16 cellular contexts compared by ENCODE assay signal in the genomic region with DNA sequence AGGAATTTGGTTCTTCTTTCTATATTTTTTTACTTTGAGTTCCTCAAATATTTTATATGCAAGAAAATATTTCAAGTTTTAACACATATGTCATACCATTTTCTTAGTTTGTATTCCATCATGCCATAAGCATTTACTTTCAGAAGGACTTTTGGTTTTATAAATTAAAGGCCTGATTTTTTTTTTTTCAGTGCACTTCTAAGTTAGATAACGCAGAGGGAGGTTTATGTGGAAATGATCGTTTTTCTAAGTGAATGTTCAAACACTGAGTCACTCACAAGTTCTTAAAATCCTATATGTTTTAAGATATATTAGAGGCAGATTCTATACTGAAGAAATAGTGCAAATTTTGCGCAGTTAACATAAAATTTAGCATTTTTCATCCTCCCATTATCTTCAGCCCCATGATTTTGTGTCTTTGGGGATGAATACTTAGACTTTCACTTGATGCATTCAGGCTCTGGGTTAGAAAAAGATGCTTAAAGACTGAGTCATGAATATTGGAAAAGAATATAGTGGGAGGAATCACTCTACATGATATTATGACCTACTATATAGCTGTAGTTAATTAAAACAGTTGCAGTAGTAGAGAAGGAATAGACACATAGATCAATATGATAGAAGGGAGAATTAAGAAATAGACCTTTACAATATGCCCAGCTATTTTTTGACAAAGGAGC. TPM values are rescaled to one million over a fixed set of nuclear protein-coding genes. Genes with fewer than 3 reads are reported as not detected.
DNase-seq lines count a peak whose midpoint lies in the region; ATAC-seq and TF ChIP-seq lines count a peak whose summit lies in the region.
"Had no signal": no experiment of that assay in that cellular context is flagged by ENCODE, and none has a peak within 500 bp of the region (broad histone marks: within the 10 kb centered on the region; RNA-seq: fewer than 3 reads in every experiment).

No MANE protein-coding gene starts in this region.

- TF ChIP-seq RAD21 in IMR-90 (IDR thresholded peaks at IDR 0.05; ENCODE audit: low read length), result no peak

- DNase-seq in IMR-90 (peak; percentile 17), brain microvascular endothelial cell (no peak), fibroblast of the aortic adventitia (ENCODE audit: low read depth) (peak; percentile 20), GM19240 (ENCODE audit: insufficient read length, low spot score) (no peak)
- DNase-seq in activated naive CD4-positive, alpha-beta T cell treated with anti-CD3 and anti-CD28 coated beads for 36 hours, result no peak
- DNase-seq: Calu3; CD4-positive, alpha-beta memory T cell; MG63; NCI-H1092; NCI-H2081 treated with DMSO at 0.1 percent for 48 hours; NCI-H524 had no signal

- H3K4me3 Mint-ChIP-seq in activated naive CD4-positive, alpha-beta T cell treated with anti-CD3 and anti-CD28 coated beads for 36 hours, result no peak overlapping the region
- H3K4me3 Mint-ChIP-seq: CD4-positive, alpha-beta memory T cell had no signal

- H3K79me1 ChIP-seq in IMR-90 (ENCODE audit: low read depth in 1 of 2, low read length in 2 of 2), result peaks cover 0 to 4% of the 10 kb centered on the region in 2 experiments; a peak in 2 of 4 replicates

- ATAC-seq in IMR-90 (ENCODE audit: low read depth), result no peak
- ATAC-seq in HG03342 (IDR thresholded peaks at IDR 0.05; ENCODE audit: unreplicated experiment), result no peak
- no peak for ATAC-seq in GM18867 (IDR thresholded peaks at IDR 0.05; ENCODE audit: unreplicated experiment)
- ATAC-seq: Panc1 had no signal

- H3K27me3 ChIP-seq in ACC112 (ENCODE audit: insufficient read depth, low read length), result no peaks in the 10 kb centered on the region
- no peaks in the 10 kb centered on the region; the same call in none of the 2 replicates for H3K27me3 ChIP-seq in IMR-90 (ENCODE audit: control insufficient read depth, insufficient read depth, low read length)
- no peaks in the 10 kb centered on the region for H3K27me3 ChIP-seq in brain microvascular endothelial cell (replicated peaks)
- H3K27me3 ChIP-seq: MG63 had no signal

- in situ Hi-C loops in IMR-90 (cut with MboI; ENCODE audit: low sequenced_read_pairs), result no loop called here
- in situ Hi-C loops in brain microvascular endothelial cell (cut with HindIII; ENCODE audit: low pct_ligation_motif_present, low sequenced_read_pairs), result no loop called here

- no peak overlapping the region for H4K91ac ChIP-seq in IMR-90 (ENCODE audit: insufficient read depth, low read depth, low read length)

- no peak overlapping the region for H2BK5ac ChIP-seq in IMR-90 (ENCODE audit: low read depth, low read length, poor library complexity, severe bottlenecking)

- H3K9me3 ChIP-seq in IMR-90 (ENCODE audit: control insufficient read depth, insufficient read depth, low read length), result no peaks in the 10 kb centered on the region; the same call in 1 of the 2 replicates
- H3K9me3 ChIP-seq: MG63 had no signal

- no peaks in the 10 kb centered on the region for H3K36me3 Mint-ChIP-seq in activated naive CD4-positive, alpha-beta T cell treated with anti-CD3 and anti-CD28 coated beads for 36 hours (ENCODE audit: low read depth)
- H3K36me3 Mint-ChIP-seq: CD4-positive, alpha-beta memory T cell had no signal

- no peak overlapping the region for H4K5ac ChIP-seq in IMR-90 (ENCODE audit: low read depth, low read length)

- no peak overlapping the region for H2BK120ac ChIP-seq in IMR-90 (ENCODE audit: low read depth, low read length)

- POLR2A ChIA-PET in IMR-90 (lab: Charles Lee; ENCODE audit: unreplicated experiment), result no interaction called here

- no peak overlapping the region for H3K27ac Mint-ChIP-seq in activated naive CD4-positive, alpha-beta T cell treated with anti-CD3 and anti-CD28 coated beads for 36 hours
- H3K27ac Mint-ChIP-seq: CD4-positive, alpha-beta memory T cell had no signal

- H3K56ac ChIP-seq in IMR-90 (ENCODE audit: extremely low read depth, insufficient read depth, low read length), result no peak overlapping the region

- no peaks in the 10 kb centered on the region for H3K4me1 Mint-ChIP-seq in activated naive CD4-positive, alpha-beta T cell treated with anti-CD3 and anti-CD28 coated beads for 36 hours (ENCODE audit: low read depth)
- H3K4me1 Mint-ChIP-seq: CD4-positive, alpha-beta memory T cell had no signal

- H3K4ac ChIP-seq in IMR-90 (ENCODE audit: low read depth, low read length), result no peak overlapping the region

- no TSS peak for BruUV-seq in IMR-90 (replicated peaks; lab: Mats Ljungman, UMichigan)

- TF ChIP-seq POLR2A in IMR-90 (IDR thresholded peaks at IDR 0.05; ENCODE audit: low read depth, low read length), result no peak

- H3K27ac ChIP-seq in ACC112 (ENCODE audit: low read depth, low read length) (peak overlapping the region; percentile 31; the same call in 1 of the 2 replicates), IMR-90 (ENCODE audit: insufficient read depth, low read length) (no peak overlapping the region), brain microvascular endothelial cell (peak overlapping the region; percentile 38)
- H3K27ac ChIP-seq: 22Rv1 had no signal

- no peak overlapping the region for H3K23ac ChIP-seq in IMR-90 (ENCODE audit: low read depth, low read length)

- no peak overlapping the region for H2BK15ac ChIP-seq in IMR-90 (ENCODE audit: low read depth, low read length)

- no peak overlapping the region for H2BK20ac ChIP-seq in IMR-90 (ENCODE audit: low read depth, low read length)

- H3K9ac ChIP-seq in IMR-90 (ENCODE audit: low read depth, low read length), result no peak overlapping the region

- dilution Hi-C loops in IMR-90 (cut with HindIII; ENCODE audit: low sequenced_read_pairs, unreplicated experiment), result no loop called here

- H4K20me1 ChIP-seq in IMR-90 (ENCODE audit: insufficient read depth, low read length), result no peaks in the 10 kb centered on the region; the same call in 1 of the 2 replicates

- no CpG with 5 or more reads among the region's 3 CpGs for WGBS in IMR-90 (ENCODE audit: extremely low coverage in 2 of 2, insufficient read length in 1 of 2), 2 experiments

- TF ChIP-seq CTCF in IMR-90 (conservative IDR thresholded peaks at IDR 0.05; ENCODE audit: low read depth, low read length) (no peak), brain microvascular endothelial cell (IDR thresholded peaks at IDR 0.05; ENCODE audit: low read depth, low read length, missing control alignments) (no peak), fibroblast of the aortic adventitia (IDR thresholded peaks at IDR 0.05; ENCODE audit: insufficient read depth, low read length) (no peak)

- H3K9me1 ChIP-seq in IMR-90 (ENCODE audit: insufficient read depth, low read length), result no peaks in the 10 kb centered on the region

- no peak overlapping the region for H3K14ac ChIP-seq in IMR-90 (replicated peaks; ENCODE audit: low read depth, low read length)

- H3K79me2 ChIP-seq in ACC112 (ENCODE audit: control insufficient read depth, insufficient read depth, low read length, unreplicated experiment), result peaks cover 5% of the 10 kb centered on the region

- CTCF ChIA-PET in IMR-90 (lab: Yijun Ruan, JAX), result no interaction called here
- CTCF ChIA-PET in activated naive CD4-positive, alpha-beta T cell treated with anti-CD3 and anti-CD28 coated beads for 36 hours (lab: Charles Lee), result no interaction called here

- no peak overlapping the region for H3K4me2 ChIP-seq in IMR-90 (ENCODE audit: low read depth, low read length)

- no peak overlapping the region for H2AK5ac ChIP-seq in IMR-90 (ENCODE audit: low read depth, low read length)

- H3K4me3 ChIP-seq in ACC112 (ENCODE audit: low read depth, low read length), result peak overlapping the region; percentile 40; the same call in 1 of the 2 replicates
- no peak overlapping the region for H3K4me3 ChIP-seq in IMR-90 (ENCODE audit: insufficient read depth, low read depth, low read length)
- no peak overlapping the region for H3K4me3 ChIP-seq in brain microvascular endothelial cell (ENCODE audit: low read depth, low read length)
- H3K4me3 ChIP-seq in fibroblast of the aortic adventitia (ENCODE audit: low read depth, low read length), result no peak overlapping the region
- H3K4me3 ChIP-seq: MG63 had no signal

- no peak overlapping the region for H2AK9ac ChIP-seq in IMR-90 (replicated peaks; ENCODE audit: low read depth, low read length, poor library complexity)

- no peak overlapping the region for H2AFZ ChIP-seq in ACC112 (ENCODE audit: low read length, unreplicated experiment)
- no peak overlapping the region for H2AFZ ChIP-seq in IMR-90 (replicated peaks; ENCODE audit: low read length, poor library complexity)

- no peaks in the 10 kb centered on the region for H3K27me3 Mint-ChIP-seq in activated naive CD4-positive, alpha-beta T cell treated with anti-CD3 and anti-CD28 coated beads for 36 hours (ENCODE audit: low read depth)
- H3K27me3 Mint-ChIP-seq: CD4-positive, alpha-beta memory T cell had no signal

- no peak overlapping the region for H3K18ac ChIP-seq in IMR-90 (ENCODE audit: low read depth, low read length)

- H4K8ac ChIP-seq in IMR-90 (ENCODE audit: low read depth in 2 of 2, low read length in 2 of 2), result no peak overlapping the region

- H3K36me3 ChIP-seq in ACC112 (ENCODE audit: insufficient read depth, low read length), result no peaks in the 10 kb centered on the region
- 0 out of 2 replicates have a peak, but pooled peaks cover 1% of the 10 kb centered on the region for H3K36me3 ChIP-seq in IMR-90 (ENCODE audit: control insufficient read depth, insufficient read depth, low read length)
- no peaks in the 10 kb centered on the region for H3K36me3 ChIP-seq in brain microvascular endothelial cell (replicated peaks)
- H3K36me3 ChIP-seq: MG63 had no signal

- intact Hi-C loops in IMR-90 (cut with micrococcal nuclease), result no loop called here
- intact Hi-C loops in activated naive CD4-positive, alpha-beta T cell treated with anti-CD3 and anti-CD28 coated beads for 36 hours (cut with micrococcal nuclease), result no loop called here

- H3K4me1 ChIP-seq in ACC112 (ENCODE audit: control insufficient read depth, insufficient read depth, low read length, unreplicated experiment), result peaks cover 4% of the 10 kb centered on the region
- H3K4me1 ChIP-seq in IMR-90 (ENCODE audit: control insufficient read depth, insufficient read depth, low read length), result no peaks in the 10 kb centered on the region; the same call in 1 of the 2 replicates

- H3K9me3 Mint-ChIP-seq in activated naive CD4-positive, alpha-beta T cell treated with anti-CD3 and anti-CD28 coated beads for 36 hours, result no peaks in the 10 kb centered on the region
- H3K9me3 Mint-ChIP-seq: CD4-positive, alpha-beta memory T cell had no signal

RNA-seq across cellular contexts. Expression of gene COL4A5, which starts 54.9 kb away (rescaled TPM):
- total RNA-seq in IMR-90 (2012; rRNA removed) (15.0 and 16.3 TPM in 2 replicates), fibroblast of the aortic adventitia (ENCODE audit: low replicate concordance) (23.2 and 40.8 TPM in 2 replicates)
- polyA plus RNA-seq in IMR-90 (2012; rRNA removed), result 21.6 and 26.6 TPM in 2 replicates
- 13.1 and 20.0 TPM in 2 replicates for polyA plus RNA-seq in IMR-90 (2012; cell fraction: cytosol; rRNA removed)
- 62.0 and 109 TPM in 2 replicates for polyA plus RNA-seq in IMR-90 (2012; cell fraction: nucleus; rRNA removed; ENCODE audit: low replicate concordance)
- total RNA-seq in activated naive CD4-positive, alpha-beta T cell treated with anti-CD3 and anti-CD28 coated beads for 36 hours, result not detected
- total RNA-seq: CD4-positive, alpha-beta memory T cell had no signal
- polyA plus RNA-seq: CD4-positive, alpha-beta memory T cell had no signal

RNA-seq across cellular contexts. Expression of gene COL4A6, which starts 56.3 kb away (rescaled TPM):
- 0.28 and 0.36 TPM in 2 replicates for total RNA-seq in IMR-90 (2012; rRNA removed)
- 0.69 and 0.74 TPM in 2 replicates for polyA plus RNA-seq in IMR-90 (2012; rRNA removed)
- polyA plus RNA-seq in IMR-90 (2012; cell fraction: cytosol; rRNA removed), result 0.41 and 0.48 TPM in 2 replicates
- polyA plus RNA-seq in IMR-90 (2012; cell fraction: nucleus; rRNA removed; ENCODE audit: low replicate concordance), result 1.3 and 2.3 TPM in 2 replicates
- 1.3 and 2.2 TPM in 2 replicates for total RNA-seq in fibroblast of the aortic adventitia (ENCODE audit: low replicate concordance)
- not detected for total RNA-seq in activated naive CD4-positive, alpha-beta T cell treated with anti-CD3 and anti-CD28 coated beads for 36 hours
- total RNA-seq: CD4-positive, alpha-beta memory T cell had no signal
- polyA plus RNA-seq: CD4-positive, alpha-beta memory T cell had no signal

Comparison
In these comparisons a context has a peak if more than half of its experiments do, and no peak if none do; other contexts are left out.
1. DNase-seq: peak in IMR-90 (single experiment) and fibroblast of the aortic adventitia (single experiment); none in brain microvascular endothelial cell (single experiment), GM19240 (single experiment) and activated naive CD4-positive, alpha-beta T cell treated with anti-CD3 and anti-CD28 coated beads for 36 hours (single experiment).
2. RNA of gene COL4A5, which starts 54.9 kb away (total RNA-seq): 23.2 to 40.8 TPM in fibroblast of the aortic adventitia and 15.0 to 16.3 TPM in IMR-90; not detected in activated naive CD4-positive, alpha-beta T cell treated with anti-CD3 and anti-CD28 coated beads for 36 hours; every median in the first group is over 10 times any median in the second.